24 cellular contexts compared by ENCODE assay signal in genomic region chr4:173731257-173731656, GRCh38.
"Had no signal": no experiment of that assay in that cellular context is flagged by ENCODE, and none has a peak within 500 bp of the region (broad histone marks: within the 10 kb centered on the region; RNA-seq: fewer than 3 reads in every experiment).

No MANE protein-coding gene starts in this region.

- H3K27me3 Mint-ChIP-seq: dendritic cell treated with granulocyte-macrophage colony-stimulating factor and Interleukin-4, amounts not matched to agents 40 ng/mL and 50 ng/mL, for 4 days; effector memory CD8-positive, alpha-beta T cell had no signal

- H3K4me3 Mint-ChIP-seq: dendritic cell treated with granulocyte-macrophage colony-stimulating factor and Interleukin-4, amounts not matched to agents 40 ng/mL and 50 ng/mL, for 4 days; effector memory CD8-positive, alpha-beta T cell; endodermal cell; immature natural killer cell; mesothelial cell of epicardium; naive thymus-derived CD4-positive, alpha-beta T cell had no signal

- H3K9me3 ChIP-seq: colonic mucosa, lower lobe of right lung had no signal

- H3K27ac Mint-ChIP-seq: dendritic cell treated with granulocyte-macrophage colony-stimulating factor and Interleukin-4, amounts not matched to agents 40 ng/mL and 50 ng/mL, for 4 days; effector memory CD8-positive, alpha-beta T cell; endodermal cell; immature natural killer cell; mesothelial cell of epicardium; naive thymus-derived CD4-positive, alpha-beta T cell had no signal

- H3K4me1 Mint-ChIP-seq: endodermal cell; immature natural killer cell; naive thymus-derived CD4-positive, alpha-beta T cell had no signal

- ATAC-seq: effector memory CD8-positive, alpha-beta T cell; esophagus mucosa; gastroesophageal sphincter; heart left ventricle; left lung; left ventricle myocardium superior; lower lobe of right lung; naive thymus-derived CD4-positive, alpha-beta T cell had no signal

- H3K36me3 Mint-ChIP-seq: mesothelial cell of epicardium had no signal

- DNase-seq: colonic mucosa; cortex of kidney; effector CD8-positive, alpha-beta T cell; effector memory CD8-positive, alpha-beta T cell; endodermal cell; erythroblast; esophagus squamous epithelium; foreskin fibroblast; foreskin melanocyte; heart left ventricle; hypothalamus; immature natural killer cell; islet precursor cell; kidney; kidney glomerular epithelial cell; left lung; left ventricle myocardium superior; lower lobe of right lung; mesenchymal stem cell; naive thymus-derived CD4-positive, alpha-beta T cell had no signal
